In genomic region chr6:43954311-43955131, GRCh38 we compare ENCODE assay signal across 21 cellular contexts.
DNase-seq lines count a peak whose midpoint lies in the region; ATAC-seq and TF ChIP-seq lines count a peak whose summit lies in the region.
"Had no signal": no experiment of that assay in that cellular context is flagged by ENCODE, and none has a peak within 500 bp of the region (broad histone marks: within the 10 kb centered on the region; RNA-seq: fewer than 3 reads in every experiment).

No MANE protein-coding gene starts in this region.

- DNase-seq in WERI-Rb-1 (peak; percentile 10), Right ventricle myocardium inferior (ENCODE audit: missing footprints) (peak; percentile 76), GM19238 (ENCODE audit: insufficient read length, low spot score) (no peak)
- peak; percentile 13 for DNase-seq in stimulated activated CD8-positive, alpha-beta memory T cell treated with anti-CD3 and anti-CD28 coated beads, Interleukin-4, amount 100 ng/mL, for 48 hours
- no peak for DNase-seq in activated CD4-positive, alpha-beta T cell treated with anti-CD3 and anti-CD28 coated beads for 48 hours
- no peak for DNase-seq in activated T-cell treated with anti-CD3 and anti-CD28 coated beads, Interleukin-2, amount 50 U/mL, for 1 hour
- DNase-seq: DMS79; mammary epithelial cell; NCI-H510A; small intestine; stimulated activated naive CD8-positive, alpha-beta T cell treated with anti-CD3 and anti-CD28 coated beads, Interleukin-15, Interleukin-2, amounts not matched to agents 100 U/mL and 50 U/mL, for 24 hours; T1000 had no signal

- no peak overlapping the region for H3K4me3 ChIP-seq in WERI-Rb-1 (ENCODE audit: low read depth, low read length)
- no peak overlapping the region for H3K4me3 ChIP-seq in liver (ENCODE audit: low read depth in 1 of 3, low read length in 3 of 3)
- H3K4me3 ChIP-seq: hepatocyte, pancreas, Peyer's patch, thyroid gland had no signal

- H3K36me3 ChIP-seq in WERI-Rb-1 (no peaks in the 10 kb centered on the region), liver (ENCODE audit: control insufficient read depth in 4 of 4, insufficient read depth in 3 of 4, low read depth in 1 of 4, low read length in 3 of 4) (no peaks in the 10 kb centered on the region)
- H3K36me3 ChIP-seq: pancreas, Peyer's patch, thyroid gland had no signal

- H3K4me1 ChIP-seq in liver (ENCODE audit: control insufficient read depth in 4 of 4, insufficient read depth in 4 of 4, low read length in 3 of 4): peaks cover 0 to 28% (median 18%) of the 10 kb centered on the region in 4 donors
- H3K4me1 ChIP-seq: pancreas had no signal

- TF ChIP-seq CTCF in WERI-Rb-1 (IDR thresholded peaks at IDR 0.05; ENCODE audit: low read depth, low read length) (no peak), liver (IDR thresholded peaks at IDR 0.05; ENCODE audit: low read depth, low read length, missing input control) (no peak)

- peak; percentile 89 for ATAC-seq in Right ventricle myocardium inferior
- ATAC-seq: activated CD4-positive, CD25-positive, alpha-beta regulatory T cell treated with anti-CD3 and anti-CD28 coated beads, Interleukin-2, amount 50 U/mL, for 24 hours; activated T-helper 17 cell treated with anti-CD3 and anti-CD28 coated beads, Interleukin-2, amount 50 U/mL, for 72 hours; HCT116; naive thymus-derived CD8-positive, alpha-beta T cell; stimulated activated naive CD8-positive, alpha-beta T cell treated with anti-CD3 and anti-CD28 coated beads, Interleukin-15, Interleukin-2, amounts not matched to agents 100 U/mL and 50 U/mL, for 24 hours had no signal

- H3K9ac ChIP-seq in liver (ENCODE audit: low read depth in 1 of 2, low read length in 2 of 2): no peak overlapping the region

- intact Hi-C loops in Right ventricle myocardium inferior (cut with DNase I): loop anchor here (1.0 kb wide), 3 partner anchors 38 to 119 kb away; no protein-coding TSS in a partner anchor

- H3K27ac ChIP-seq in WERI-Rb-1: no peak overlapping the region
- H3K27ac ChIP-seq in liver (ENCODE audit: low read depth in 1 of 2, low read length in 2 of 2): peak overlapping the region; percentile 49 to 60
- H3K27ac ChIP-seq: hepatocyte, pancreas, Peyer's patch, thyroid gland had no signal

- H3K9me3 ChIP-seq in WERI-Rb-1 (ENCODE audit: severe bottlenecking) (peaks cover 12% of the 10 kb centered on the region), liver (ENCODE audit: control insufficient read depth in 4 of 4, low read length in 3 of 4) (no peaks in the 10 kb centered on the region)
- H3K9me3 ChIP-seq: pancreas, Peyer's patch, thyroid gland had no signal

- H3K27me3 ChIP-seq in WERI-Rb-1 (ENCODE audit: insufficient read depth, low read depth, severe bottlenecking) (no peaks in the 10 kb centered on the region), liver (ENCODE audit: control insufficient read depth in 4 of 4, insufficient read depth in 4 of 4, low read length in 3 of 4) (no peaks in the 10 kb centered on the region)
- H3K27me3 ChIP-seq: hepatocyte, pancreas, Peyer's patch, thyroid gland had no signal

- 71% methylated on average over 12 of the region's 12 CpGs for WGBS in liver

- peak; percentile 35 to 56 for TF ChIP-seq RAD21 in liver (IDR thresholded peaks at IDR 0.05)

TF ChIP-seq in liver, 16 proteins besides CTCF, POLR2A, EP300 and RAD21:
- peak; percentile 19 for TF ChIP-seq NR2F2 (IDR thresholded peaks at IDR 0.05)
- TF ChIP-seq HNF4G (IDR thresholded peaks at IDR 0.05): no peak
- no peak for TF ChIP-seq ATF3 (IDR thresholded peaks at IDR 0.05)
- TF ChIP-seq SP1 (IDR thresholded peaks at IDR 0.05): peak; percentile 68
- TF ChIP-seq, protein P1, sequence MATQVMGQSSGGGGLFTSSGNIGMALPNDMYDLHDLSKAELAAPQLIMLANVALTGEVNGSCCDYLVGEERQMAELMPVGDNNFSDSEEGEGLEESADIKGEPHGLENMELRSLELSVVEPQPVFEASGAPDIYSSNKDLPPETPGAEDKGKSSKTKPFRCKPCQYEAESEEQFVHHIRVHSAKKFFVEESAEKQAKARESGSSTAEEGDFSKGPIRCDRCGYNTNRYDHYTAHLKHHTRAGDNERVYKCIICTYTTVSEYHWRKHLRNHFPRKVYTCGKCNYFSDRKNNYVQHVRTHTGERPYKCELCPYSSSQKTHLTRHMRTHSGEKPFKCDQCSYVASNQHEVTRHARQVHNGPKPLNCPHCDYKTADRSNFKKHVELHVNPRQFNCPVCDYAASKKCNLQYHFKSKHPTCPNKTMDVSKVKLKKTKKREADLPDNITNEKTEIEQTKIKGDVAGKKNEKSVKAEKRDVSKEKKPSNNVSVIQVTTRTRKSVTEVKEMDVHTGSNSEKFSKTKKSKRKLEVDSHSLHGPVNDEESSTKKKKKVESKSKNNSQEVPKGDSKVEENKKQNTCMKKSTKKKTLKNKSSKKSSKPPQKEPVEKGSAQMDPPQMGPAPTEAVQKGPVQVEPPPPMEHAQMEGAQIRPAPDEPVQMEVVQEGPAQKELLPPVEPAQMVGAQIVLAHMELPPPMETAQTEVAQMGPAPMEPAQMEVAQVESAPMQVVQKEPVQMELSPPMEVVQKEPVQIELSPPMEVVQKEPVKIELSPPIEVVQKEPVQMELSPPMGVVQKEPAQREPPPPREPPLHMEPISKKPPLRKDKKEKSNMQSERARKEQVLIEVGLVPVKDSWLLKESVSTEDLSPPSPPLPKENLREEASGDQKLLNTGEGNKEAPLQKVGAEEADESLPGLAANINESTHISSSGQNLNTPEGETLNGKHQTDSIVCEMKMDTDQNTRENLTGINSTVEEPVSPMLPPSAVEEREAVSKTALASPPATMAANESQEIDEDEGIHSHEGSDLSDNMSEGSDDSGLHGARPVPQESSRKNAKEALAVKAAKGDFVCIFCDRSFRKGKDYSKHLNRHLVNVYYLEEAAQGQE (IDR thresholded peaks at IDR 0.05): peak; percentile 15
- TF ChIP-seq RXRA (IDR thresholded peaks at IDR 0.05): peak; percentile 81 to 85
- TF ChIP-seq JUND (IDR thresholded peaks at IDR 0.05): peak in 1 of 2 donors; percentile 54
- peak; percentile 15 to 61 for TF ChIP-seq HNF4A (conservative IDR thresholded peaks at IDR 0.05)
TF ChIP-seq in liver: peak in this region for 6.

Comparison
In these comparisons a context has a peak if more than half of its experiments do, and no peak if none do; other contexts are left out.
1. DNase-seq: peak in WERI-Rb-1 (single experiment), Right ventricle myocardium inferior (single experiment) and stimulated activated CD8-positive, alpha-beta memory T cell treated with anti-CD3 and anti-CD28 coated beads, Interleukin-4, amount 100 ng/mL, for 48 hours (single experiment); none in GM19238 (single experiment), activated CD4-positive, alpha-beta T cell treated with anti-CD3 and anti-CD28 coated beads for 48 hours (single experiment) and activated T-cell treated with anti-CD3 and anti-CD28 coated beads, Interleukin-2, amount 50 U/mL, for 1 hour (single experiment).